ENCODE assay signal across 8 cellular contexts in the genomic region with DNA sequence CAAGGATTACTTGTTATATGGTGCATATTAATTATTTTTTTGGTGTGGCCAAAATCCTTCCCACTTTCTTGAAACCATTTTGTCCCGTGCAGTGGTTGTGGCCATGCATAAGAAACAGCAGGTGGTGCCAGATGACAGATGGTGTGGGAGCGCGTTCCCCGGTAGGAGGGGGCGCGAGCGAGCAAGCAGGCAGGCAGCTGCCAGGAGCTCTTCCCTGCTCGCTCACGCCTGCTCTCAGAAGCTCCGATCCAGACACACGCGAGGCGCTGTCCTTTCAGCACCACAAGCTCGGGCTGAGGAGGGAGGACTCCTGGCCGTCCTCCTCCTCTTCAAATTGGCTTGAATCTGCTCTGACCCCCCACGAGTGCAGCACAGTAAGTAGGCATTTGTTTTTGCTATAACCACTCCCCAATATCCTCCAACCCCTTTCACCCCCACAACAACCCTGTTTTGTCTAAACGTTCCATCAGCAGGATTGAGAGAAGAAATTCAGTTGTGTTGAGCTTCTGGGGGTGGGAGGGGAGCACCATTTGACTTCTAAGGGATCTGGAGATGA. TPM values are rescaled to one million over a fixed set of nuclear protein-coding genes. Genes with fewer than 3 reads are reported as not detected.
DNase-seq lines count a peak whose midpoint lies in the region; ATAC-seq and TF ChIP-seq lines count a peak whose summit lies in the region.

A gene (plus strand): TSS at position 237 of the 556 bp plus-strand sequence. CDS start 1,050 bp downstream, outside the sequence.

- DNase-seq in DMS53 treated with DMSO at 0.1 percent for 48 hours (lab: John Stamatoyannopoulos, UW; ENCODE audit: unreplicated experiment) (peak; percentile 94), HL-60 (ENCODE audit: low read depth in 1 of 2, low spot score in 1 of 2) (peak; percentile 66 to 77), NCI-H748 (lab: John Stamatoyannopoulos, UW; ENCODE audit: unreplicated experiment) (peak; percentile 96), adrenal gland (peak; percentile 86 to 94 (median 89)), cardiac septum (ENCODE audit: low spot score) (peak; percentile 88), psoas muscle (peak; percentile 72 to 85), CD14-positive monocyte (ENCODE audit: low spot score) (no peak)

- peaks cover 4 to 17% (median 4%) of the 10 kb centered on the region in 3 donors for H3K27me3 Mint-ChIP-seq in CD14-positive monocyte (ENCODE audit: low read depth in 3 of 3)

- TF ChIP-seq CTCF in HL-60 (IDR thresholded peaks at IDR 0.05; ENCODE audit: insufficient read depth, low read length) (peak; percentile 7), adrenal gland (IDR thresholded peaks at IDR 0.05) (peak; percentile 20 to 83 (median 74)), psoas muscle (IDR thresholded peaks at IDR 0.05) (peak; percentile 41), CD14-positive monocyte (IDR thresholded peaks at IDR 0.05) (no peak)

- H3K27ac Mint-ChIP-seq in CD14-positive monocyte = no peak within 1 kb of the TSS

- H3K27ac ChIP-seq in HL-60 (replicated peaks) (no peak within 1 kb of the TSS), adrenal gland (no peak within 1 kb of the TSS), psoas muscle (no peak within 1 kb of the TSS)

- no peak within 1 kb of the TSS for H3K4me3 Mint-ChIP-seq in CD14-positive monocyte

- H3K36me3 ChIP-seq in adrenal gland (replicated peaks in 1 of 2) (no peaks in the 10 kb centered on the region), psoas muscle (ENCODE audit: insufficient read depth in 1 of 2, low read depth in 1 of 2) (no peaks in the 10 kb centered on the region)

- no peaks in the 10 kb centered on the region for H3K9me3 Mint-ChIP-seq in CD14-positive monocyte

- H3K4me1 ChIP-seq in adrenal gland (replicated peaks in 1 of 2) (no peaks in the 10 kb centered on the region), psoas muscle (no peaks in the 10 kb centered on the region)

- 4 to 7% (median 5%) methylated on average over 9 to 17 of the region's 17 CpGs for WGBS in adrenal gland, 4 donors
- WGBS in psoas muscle, 3 donors = 2 to 4% (median 3%) methylated on average over 17 of the region's 17 CpGs

- intact Hi-C loops in adrenal gland (cut with DNase I) (loop anchor here (2.0 to 5.0 kb wide), 2 partner anchors 267 kb away; no protein-coding TSS in a partner anchor), cardiac septum (cut with DNase I) (loop anchor here (2.0 kb wide), 1 partner anchor 271 kb away; no protein-coding TSS in a partner anchor), psoas muscle (cut with DNase I) (loop anchor here (1.0 to 2.0 kb wide), 2 partner anchors 266 to 267 kb away; no protein-coding TSS in a partner anchor), CD14-positive monocyte (cut with micrococcal nuclease) (no loop called here)

- H3K9me3 ChIP-seq in adrenal gland (replicated peaks in 1 of 3) = no peaks in the 10 kb centered on the region
- no peaks in the 10 kb centered on the region for H3K9me3 ChIP-seq in psoas muscle

- H3K4me1 Mint-ChIP-seq in CD14-positive monocyte = no peaks in the 10 kb centered on the region

- no peak within 1 kb of the TSS for H3K4me3 ChIP-seq in HL-60 (replicated peaks; ENCODE audit: insufficient read depth, low read length)
- no peak within 1 kb of the TSS for H3K4me3 ChIP-seq in adrenal gland
- H3K4me3 ChIP-seq in psoas muscle = no peak within 1 kb of the TSS

- TF ChIP-seq POLR2A in adrenal gland (IDR thresholded peaks at IDR 0.05) = no peak

- no peaks in the 10 kb centered on the region for H3K36me3 Mint-ChIP-seq in CD14-positive monocyte

- H3K27me3 ChIP-seq in HL-60 (ENCODE audit: insufficient read depth, poor library complexity, severe bottlenecking) (no peaks in the 10 kb centered on the region), adrenal gland (no peaks in the 10 kb centered on the region), psoas muscle (ENCODE audit: insufficient read depth in 3 of 3, low read length in 2 of 3) (no peaks in the 10 kb centered on the region)

- ATAC-seq in GM21381 (IDR thresholded peaks at IDR 0.05; ENCODE audit: unreplicated experiment) = peak; percentile 92
- peak; percentile 80 to 97 (median 96) for ATAC-seq in psoas muscle

RNA-seq across cellular contexts. Expression of the gene that starts here (rescaled TPM):
- total RNA-seq in adrenal gland (10 to 100 TPM in 2 of 8 donors, 1 to 10 TPM in 2, under 1 TPM in 3, not detected in 1; 0.25 to 40.9 (median 1.4) TPM), cardiac septum (1.5 TPM), psoas muscle (under 1 TPM in 1 of 4 donors, not detected in 3; 0.16 TPM)
- polyA plus RNA-seq in adrenal gland (10 to 100 TPM; 11.8 to 35.0 (median 26.4) TPM), psoas muscle (1 to 10 TPM in 1 of 3 donors, under 1 TPM in 2; 0.07 to 2.1 (median 0.49) TPM), CD14-positive monocyte (not detected)

Comparison
In these comparisons a context has a peak if more than half of its experiments do, and no peak if none do; other contexts are left out.
1. RNA of the gene that starts here (polyA plus RNA-seq): 11.8 to 35.0 TPM in adrenal gland; 0.07 to 2.1 TPM in psoas muscle and not detected in CD14-positive monocyte; every median in the first group is over 4 times any median in the second.
2. intact Hi-C loops: an anchor here in adrenal gland (2.0 to 5.0 kb wide), cardiac septum (2.0 kb wide) and psoas muscle (1.0 to 2.0 kb wide); none called in CD14-positive monocyte.